In the genomic region with DNA sequence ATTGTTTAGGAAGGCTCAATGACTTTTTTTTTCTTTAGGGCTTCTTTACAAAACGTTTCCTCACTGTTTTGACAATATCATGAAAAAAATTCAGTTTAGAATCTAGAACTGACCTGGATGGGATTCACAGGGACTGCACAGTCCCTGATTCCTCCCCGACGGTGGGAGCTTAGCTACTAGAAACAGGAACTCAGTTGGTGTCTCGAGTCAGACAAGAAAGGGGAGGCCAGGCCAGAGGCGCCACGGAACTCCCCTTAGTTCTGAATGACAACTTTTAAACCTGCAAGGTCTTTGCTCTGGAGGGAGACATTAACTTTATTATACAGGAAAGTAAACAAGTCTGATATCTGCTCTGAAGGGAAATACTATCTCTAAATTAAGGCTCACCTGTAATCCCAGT, we compare ENCODE assay signal across 11 cellular contexts.
"Had no signal": no experiment of that assay in that cellular context is flagged by ENCODE, and none has a peak within 500 bp of the region (broad histone marks: within the 10 kb centered on the region; RNA-seq: fewer than 3 reads in every experiment).

No MANE protein-coding gene starts in this region.

- DNase-seq: activated effector memory CD4-positive, alpha-beta T cell treated with anti-CD3 and anti-CD28 coated beads, Interleukin-2, amount 50 U/mL, for 16 hours; activated T-cell treated with anti-CD3 and anti-CD28 coated beads, Interleukin-2, amount 50 U/mL, for 1 hour; esophagus squamous epithelium; foreskin fibroblast; left lung; mesenchymal stem cell; retina; stimulated activated CD4-positive, alpha-beta T cell treated with anti-CD3 and anti-CD28 coated beads, Interleukin-15, amount 100 ng/mL, for 24 hours; stomach had no signal

- H3K4me3 ChIP-seq: cardiac muscle cell, esophagus squamous epithelium, left lung, stomach, thoracic aorta had no signal

- H3K27ac ChIP-seq: cardiac muscle cell, esophagus squamous epithelium, left lung, stomach, thoracic aorta had no signal

- H3K27me3 ChIP-seq: cardiac muscle cell, esophagus squamous epithelium, left lung, stomach had no signal

- H3K36me3 ChIP-seq: cardiac muscle cell, esophagus squamous epithelium, left lung, stomach had no signal

- H3K4me1 ChIP-seq: esophagus squamous epithelium, stomach had no signal

- ATAC-seq: left lung had no signal

- H3K9me3 ChIP-seq: esophagus squamous epithelium, left lung, stomach, thoracic aorta had no signal
